8 cellular contexts compared by ENCODE assay signal in genomic region chr11:8328848-8329330, GRCh38.
A peak's percentile ranks its signal among the peaks of the same experiment; 100 is the strongest.
DNase-seq lines count a peak whose midpoint lies in the region; FAIRE-seq and TF ChIP-seq lines count a peak whose summit lies in the region.

No MANE protein-coding gene starts in this region.

- H3K4me3 Mint-ChIP-seq in glutamatergic neuron (ENCODE audit: unreplicated experiment) = no peak overlapping the region

- no peak overlapping the region for H3K27ac ChIP-seq in trophoblast cell (ENCODE audit: low read depth, low read length)

- H3K36me3 ChIP-seq in trophoblast cell (ENCODE audit: control insufficient read depth in 1 of 2, insufficient read depth in 2 of 2, low read length in 2 of 2) = no peaks in the 10 kb centered on the region

- peak overlapping the region; percentile 57 for H3K27ac Mint-ChIP-seq in glutamatergic neuron (ENCODE audit: unreplicated experiment)

- no peak overlapping the region for H2AFZ ChIP-seq in trophoblast cell (ENCODE audit: insufficient read depth, low read length, poor library complexity)

- H3K79me1 ChIP-seq in trophoblast cell (ENCODE audit: low read length) = no peaks in the 10 kb centered on the region

- no peak overlapping the region for H2BK5ac ChIP-seq in trophoblast cell (ENCODE audit: low read depth, low read length, poor library complexity)

- no peak overlapping the region for H4K12ac ChIP-seq in trophoblast cell (ENCODE audit: low read depth, low read length)

- H2AK5ac ChIP-seq in trophoblast cell (ENCODE audit: low read length) = no peak overlapping the region

- H3K4ac ChIP-seq in trophoblast cell (ENCODE audit: low read depth, low read length) = no peak overlapping the region

- H2BK12ac ChIP-seq in trophoblast cell (ENCODE audit: low read length) = peak overlapping the region; percentile 2

- no peak overlapping the region for H3K9ac ChIP-seq in trophoblast cell (ENCODE audit: low read length)

- FAIRE-seq in H54 (lab: Jason Lieb, UNC) (peak; percentile 88), urothelium cell line (lab: Jason Lieb, UNC) (peak; percentile 74)

- H3K36me3 Mint-ChIP-seq in glutamatergic neuron (ENCODE audit: unreplicated experiment) = no peaks in the 10 kb centered on the region

- peak; percentile 86 for TF ChIP-seq CTCF in glutamatergic neuron (IDR thresholded peaks at IDR 0.05; ENCODE audit: partially characterized antibody, unreplicated experiment)

- peaks cover 5 to 7% of the 10 kb centered on the region in 2 experiments for H3K4me1 ChIP-seq in trophoblast cell (ENCODE audit: control insufficient read depth in 1 of 2, insufficient read depth in 2 of 2, low read length in 2 of 2)

- peak overlapping the region; percentile 30 for H3K4me2 ChIP-seq in trophoblast cell (ENCODE audit: low read length)

- H3K9me3 ChIP-seq in trophoblast cell (ENCODE audit: insufficient read depth, low read depth, low read length) = no peaks in the 10 kb centered on the region

- H3K27me3 Mint-ChIP-seq in glutamatergic neuron (ENCODE audit: unreplicated experiment) = peaks cover 3% of the 10 kb centered on the region

- H3K79me2 ChIP-seq in trophoblast cell (ENCODE audit: control insufficient read depth, insufficient read depth, low read length, poor library complexity) = no peaks in the 10 kb centered on the region

- H3K4me1 Mint-ChIP-seq in glutamatergic neuron (ENCODE audit: low read depth, unreplicated experiment) = peaks cover 10% of the 10 kb centered on the region

- WGBS in trophoblast cell (ENCODE audit: extremely low coverage, insufficient coverage, insufficient read length) = no CpG with 5 or more reads among the region's 11 CpGs

- no peak overlapping the region for H3K23ac ChIP-seq in trophoblast cell (ENCODE audit: low read length)

- no peak overlapping the region for H3K4me3 ChIP-seq in trophoblast cell (ENCODE audit: low read depth, low read length)

- H4K8ac ChIP-seq in trophoblast cell (ENCODE audit: low read depth, low read length) = no peak overlapping the region

- H3K18ac ChIP-seq in trophoblast cell (ENCODE audit: low read length) = no peak overlapping the region

- H2BK120ac ChIP-seq in trophoblast cell (ENCODE audit: insufficient read depth, low read length, poor library complexity) = no peak overlapping the region

- H3K27me3 ChIP-seq in trophoblast cell (ENCODE audit: insufficient read depth, low read length) = no peaks in the 10 kb centered on the region

- TF ChIP-seq POLR2A in H54 (IDR thresholded peaks at IDR 0.05; ENCODE audit: low read depth, low read length) = peak; percentile 9; the same call in 1 of the 2 replicates

- no peak overlapping the region for H3K14ac ChIP-seq in trophoblast cell (ENCODE audit: low read length)

- peaks cover 2% of the 10 kb centered on the region for H3K9me3 Mint-ChIP-seq in glutamatergic neuron (ENCODE audit: unreplicated experiment)

- DNase-seq in EH (ENCODE audit: low read depth) (peak; percentile 94), H54 (ENCODE audit: insufficient read length, low spot score) (peak; percentile 99), LHCN-M2 (ENCODE audit: low read depth) (peak; percentile 80), RPMI7951 (ENCODE audit: low read depth) (peak; percentile 85), glutamatergic neuron (peak; percentile 91), trophoblast cell (peak; percentile 86 to 96), urothelium cell line (ENCODE audit: low spot score) (peak; percentile 97)
- peak; percentile 22 for DNase-seq in activated gamma-delta T cell treated with anti-CD3 and anti-CD28 coated beads, Interleukin-2, amount 50 U/mL, for 16 hours (ENCODE audit: low read depth)

- no peak overlapping the region for H4K91ac ChIP-seq in trophoblast cell (ENCODE audit: low read depth, low read length)

Comparison
In these comparisons a context has a peak if more than half of its experiments do, and no peak if none do; other contexts are left out.
1. DNase-seq: peak in every context shown above with its lines; median percentile 99 in H54; 97 in urothelium cell line; 94 in EH; 91 in glutamatergic neuron; 91 in trophoblast cell; 85 in RPMI7951; 80 in LHCN-M2; 22 in activated gamma-delta T cell treated with anti-CD3 and anti-CD28 coated beads, Interleukin-2, amount 50 U/mL, for 16 hours.